2 cellular contexts compared by ENCODE assay signal in genomic region chr2:177759443-177759842, GRCh38.
A peak's percentile ranks its signal among the peaks of the same experiment; 100 is the strongest.
TF ChIP-seq lines count a peak whose summit lies in the region.

No MANE protein-coding gene starts in this region.

TF ChIP-seq in HepG2, 621 proteins besides CTCF, POLR2A, EP300 and RAD21 (continued from another document):
- TF ChIP-seq ZBTB33 (CRISPR knock-in tag; IDR thresholded peaks at IDR 0.05) (no peak), ZNF12 (CRISPR knock-in tag; IDR thresholded peaks at IDR 0.05) (no peak), ZNF644 (CRISPR knock-in tag; IDR thresholded peaks at IDR 0.05; ENCODE audit: low read depth) (no peak), ZBTB37 (CRISPR knock-in tag; IDR thresholded peaks at IDR 0.05) (no peak), ATF7 (IDR thresholded peaks at IDR 0.05) (peak; percentile 35; the same call in 1 of the 2 replicates), ATF7 (CRISPR knock-in tag; IDR thresholded peaks at IDR 0.05) (no peak), ZSCAN31 (CRISPR knock-in tag; IDR thresholded peaks at IDR 0.05; ENCODE audit: low read depth) (no peak), TARDBP (CRISPR knock-in tag; IDR thresholded peaks at IDR 0.05) (no peak), CEBPB (IDR thresholded peaks at IDR 0.05; ENCODE audit: borderline replicate concordance, low read depth, low read length) (0 out of 2 replicates have a peak, but pooled peaks have one; percentile 30)

TF ChIP-seq in K562, 482 proteins besides CTCF, POLR2A, EP300 and RAD21 (continues in another document):
- TF ChIP-seq ATF4 (CRISPR knock-in tag; IDR thresholded peaks at IDR 0.05) (0 out of 2 replicates have a peak, but pooled peaks have one; percentile 52), PML (IDR thresholded peaks at IDR 0.05; ENCODE audit: low read length) (peak; percentile 13; the same call in 1 of the 2 replicates), DLX4 (CRISPR knock-in tag; IDR thresholded peaks at IDR 0.05) (no peak), SMAD4 (CRISPR knock-in tag; conservative IDR thresholded peaks at IDR 0.05) (no peak), FOXA1 (IDR thresholded peaks at IDR 0.05; ENCODE audit: borderline replicate concordance) (no peak), HDAC1 (IDR thresholded peaks at IDR 0.05) (no peak), POLR2B (IDR thresholded peaks at IDR 0.05; ENCODE audit: low read depth, partially characterized antibody) (no peak), NFIC (IDR thresholded peaks at IDR 0.05) (no peak), TSHZ1 (CRISPR knock-in tag; IDR thresholded peaks at IDR 0.05) (no peak), ZNF431 (CRISPR knock-in tag; IDR thresholded peaks at IDR 0.05) (no peak), ZNF699 (CRISPR knock-in tag; IDR thresholded peaks at IDR 0.05; ENCODE audit: insufficient replicate concordance) (no peak), NBN (IDR thresholded peaks at IDR 0.05; ENCODE audit: low read depth) (no peak), ZNF584 (CRISPR knock-in tag; IDR thresholded peaks at IDR 0.05; ENCODE audit: low read depth) (no peak), EHMT2 (IDR thresholded peaks at IDR 0.05) (no peak), RREB1 (CRISPR knock-in tag; IDR thresholded peaks at IDR 0.05) (no peak), BHLHE40 (IDR thresholded peaks at IDR 0.05; ENCODE audit: low read length) (no peak), ZNF23 (CRISPR knock-in tag; IDR thresholded peaks at IDR 0.05) (no peak), KDM5B (IDR thresholded peaks at IDR 0.05; ENCODE audit: insufficient replicate concordance, low read depth, low read length) (no peak), NCOA6 (IDR thresholded peaks at IDR 0.05) (no peak), TFAM (CRISPR knock-in tag; conservative IDR thresholded peaks at IDR 0.05) (no peak), PTRF (tag; IDR thresholded peaks at IDR 0.05) (no peak), MAFG (tag; conservative IDR thresholded peaks at IDR 0.05) (no peak), MITF (IDR thresholded peaks at IDR 0.05) (no peak), SOX6 (IDR thresholded peaks at IDR 0.05) (0 out of 2 replicates have a peak, but pooled peaks have one; percentile 7), WHSC1 (IDR thresholded peaks at IDR 0.05; ENCODE audit: low read length) (no peak), MEIS2 (IDR thresholded peaks at IDR 0.05; ENCODE audit: partially characterized antibody) (peak; percentile 11), ERF (CRISPR knock-in tag; IDR thresholded peaks at IDR 0.05) (no peak), MECOM (CRISPR knock-in tag; IDR thresholded peaks at IDR 0.05) (peak; percentile 55; the same call in 1 of the 2 replicates), IRF9 (tag; IDR thresholded peaks at IDR 0.05) (no peak), NFYB (IDR thresholded peaks at IDR 0.05; ENCODE audit: extremely low read depth, insufficient read length) (no peak), ZNF395 (CRISPR knock-in tag; IDR thresholded peaks at IDR 0.05) (0 out of 2 replicates have a peak, but pooled peaks have one; percentile 37), CEBPG (CRISPR knock-in tag; IDR thresholded peaks at IDR 0.05) (0 out of 2 replicates have a peak, but pooled peaks have one; percentile 18), CEBPG (tag; conservative IDR thresholded peaks at IDR 0.05 in 1 of 2, IDR thresholded peaks at IDR 0.05 in 1 of 2) (peak; percentile 91), SMC3 (conservative IDR thresholded peaks at IDR 0.05; ENCODE audit: insufficient read depth, low read depth, low read length) (no peak), SMAD1 (IDR thresholded peaks at IDR 0.05; ENCODE audit: low read depth, low read length, partially characterized antibody) (no peak), HINFP (tag; conservative IDR thresholded peaks at IDR 0.05; ENCODE audit: low read depth) (no peak), BCOR (IDR thresholded peaks at IDR 0.05) (no peak), FOXJ2 (tag; IDR thresholded peaks at IDR 0.05) (peak; percentile 52; the same call in 1 of the 2 replicates), MCM7 (IDR thresholded peaks at IDR 0.05) (no peak), BACH1 (tag; IDR thresholded peaks at IDR 0.05) (no peak), KLF6 (CRISPR knock-in tag; IDR thresholded peaks at IDR 0.05; ENCODE audit: borderline replicate concordance) (0 out of 2 replicates have a peak, but pooled peaks have one; percentile 7), KHSRP (IDR thresholded peaks at IDR 0.05) (no peak), ZSCAN32 (CRISPR knock-in tag; IDR thresholded peaks at IDR 0.05) (0 out of 2 replicates have a peak, but pooled peaks have one; percentile 67), ZNF707 (CRISPR knock-in tag; conservative IDR thresholded peaks at IDR 0.05) (no peak), ZNF766 (CRISPR knock-in tag; conservative IDR thresholded peaks at IDR 0.05) (0 out of 2 replicates have a peak, but pooled peaks have one; percentile 24), MED1 (CRISPR knock-in tag; IDR thresholded peaks at IDR 0.05; ENCODE audit: borderline replicate concordance) (no peak), SAFB (IDR thresholded peaks at IDR 0.05; ENCODE audit: borderline replicate concordance, low read depth, low read length) (no peak), CBFA2T3 (IDR thresholded peaks at IDR 0.05) (peak; percentile 31; the same call in 1 of the 2 replicates), CEBPB (tag; IDR thresholded peaks at IDR 0.05) (peak; percentile 74), EP400 (IDR thresholded peaks at IDR 0.05) (0 out of 2 replicates have a peak, but pooled peaks have one; percentile 18), ATF7 (IDR thresholded peaks at IDR 0.05) (0 out of 2 replicates have a peak, but pooled peaks have one; percentile 43), CBX8 (IDR thresholded peaks at IDR 0.05; ENCODE audit: borderline replicate concordance, extremely low read depth, low read depth, low read length, poor library complexity, severe bottlenecking) (no peak)
